In genomic region chr2:171523339-171523931, GRCh38 we compare ENCODE assay signal across 1 cellular context.
A peak's percentile ranks its signal among the peaks of the same experiment; 100 is the strongest.
TF ChIP-seq lines count a peak whose summit lies in the region.

No MANE protein-coding gene starts in this region.

TF ChIP-seq in HepG2, 621 proteins besides CTCF, POLR2A, EP300 and RAD21 (continued from another document):
- TF ChIP-seq ZNF709 (CRISPR knock-in tag; IDR thresholded peaks at IDR 0.05) (peak; percentile 67; the same call in 1 of the 2 replicates), GABPA (IDR thresholded peaks at IDR 0.05; ENCODE audit: low read depth, low read length) (no peak), GABPA (CRISPR knock-in tag; IDR thresholded peaks at IDR 0.05; ENCODE audit: low read depth) (no peak), HNRNPH1 (optimal IDR thresholded peaks at IDR 0.05; ENCODE audit: low read depth, low read length) (no peak), BATF2 (CRISPR knock-in tag; IDR thresholded peaks at IDR 0.05) (no peak), ZNF761 (CRISPR knock-in tag; conservative IDR thresholded peaks at IDR 0.05) (0 out of 2 replicates have a peak, but pooled peaks have one; percentile 7), ZNF512B (CRISPR knock-in tag; IDR thresholded peaks at IDR 0.05; ENCODE audit: borderline replicate concordance) (no peak), MBNL3 (CRISPR knock-in tag; conservative IDR thresholded peaks at IDR 0.05) (no peak), ZBTB10 (CRISPR knock-in tag; IDR thresholded peaks at IDR 0.05; ENCODE audit: borderline replicate concordance) (no peak), CREM (IDR thresholded peaks at IDR 0.05) (no peak), CREM (CRISPR knock-in tag; IDR thresholded peaks at IDR 0.05) (no peak), SMAD9 (CRISPR knock-in tag; IDR thresholded peaks at IDR 0.05) (no peak), ATF6 (CRISPR knock-in tag; conservative IDR thresholded peaks at IDR 0.05) (no peak), POLR2AphosphoS2 (IDR thresholded peaks at IDR 0.05; ENCODE audit: low read depth, low read length) (no peak), MTA1 (CRISPR knock-in tag; IDR thresholded peaks at IDR 0.05; ENCODE audit: borderline replicate concordance) (no peak), RARA (CRISPR knock-in tag; IDR thresholded peaks at IDR 0.05) (0 out of 2 replicates have a peak, but pooled peaks have one; percentile 1), PTBP1 (IDR thresholded peaks at IDR 0.05; ENCODE audit: low read depth, low read length, poor library complexity, severe bottlenecking) (no peak), DMAP1 (CRISPR knock-in tag; IDR thresholded peaks at IDR 0.05) (no peak), ZNF615 (CRISPR knock-in tag; IDR thresholded peaks at IDR 0.05; ENCODE audit: borderline replicate concordance) (no peak), MATR3 (CRISPR knock-in tag; IDR thresholded peaks at IDR 0.05) (no peak), RAD51 (IDR thresholded peaks at IDR 0.05; ENCODE audit: borderline replicate concordance) (no peak), ZNF597 (CRISPR knock-in tag; IDR thresholded peaks at IDR 0.05) (no peak), FOXA1 (IDR thresholded peaks at IDR 0.05) (no peak), FOXA1 (CRISPR knock-in tag; IDR thresholded peaks at IDR 0.05) (no peak), HIC2 (CRISPR knock-in tag; IDR thresholded peaks at IDR 0.05; ENCODE audit: low read depth) (peak; percentile 50; the same call in 1 of the 2 replicates), ZZZ3 (CRISPR knock-in tag; IDR thresholded peaks at IDR 0.05; ENCODE audit: borderline replicate concordance) (no peak), ZNF326 (CRISPR knock-in tag; IDR thresholded peaks at IDR 0.05; ENCODE audit: borderline replicate concordance) (no peak), ZNF674 (CRISPR knock-in tag; IDR thresholded peaks at IDR 0.05; ENCODE audit: low read depth) (no peak), ZNF256 (CRISPR knock-in tag; conservative IDR thresholded peaks at IDR 0.05) (no peak), GLI4 (CRISPR knock-in tag; IDR thresholded peaks at IDR 0.05; ENCODE audit: borderline replicate concordance) (peak; percentile 54; the same call in 1 of the 2 replicates), ZNF33A (CRISPR knock-in tag; IDR thresholded peaks at IDR 0.05; ENCODE audit: borderline replicate concordance) (no peak), ASH2L (IDR thresholded peaks at IDR 0.05; ENCODE audit: insufficient read length, low read depth, low read length) (no peak), LRRFIP1 (CRISPR knock-in tag; conservative IDR thresholded peaks at IDR 0.05) (no peak), ZBTB37 (CRISPR knock-in tag; IDR thresholded peaks at IDR 0.05) (no peak), ZSCAN20 (CRISPR knock-in tag; IDR thresholded peaks at IDR 0.05; ENCODE audit: borderline replicate concordance) (peak; percentile 36; the same call in 1 of the 2 replicates), XBP1 (CRISPR knock-in tag; IDR thresholded peaks at IDR 0.05) (no peak), NPAS2 (CRISPR knock-in tag; IDR thresholded peaks at IDR 0.05; ENCODE audit: borderline replicate concordance) (no peak), ZNF766 (CRISPR knock-in tag; IDR thresholded peaks at IDR 0.05; ENCODE audit: borderline replicate concordance) (no peak)
